Comparison of ENCODE assay signal across 1 cellular context in genomic region chr1:63836374-63836773, GRCh38.
TF ChIP-seq lines count a peak whose summit lies in the region.

No MANE protein-coding gene starts in this region.

TF ChIP-seq in GM23338, 12 proteins besides CTCF, POLR2A, EP300 and RAD21 (continued from another document):
- TF ChIP-seq ZNF462 (CRISPR knock-in tag; IDR thresholded peaks at IDR 0.05) (no peak), CREB1 (CRISPR knock-in tag; IDR thresholded peaks at IDR 0.05; ENCODE audit: low read depth) (no peak), ZNF331 (CRISPR knock-in tag; IDR thresholded peaks at IDR 0.05; ENCODE audit: low read depth) (no peak), ZNF114 (CRISPR knock-in tag; IDR thresholded peaks at IDR 0.05) (no peak), REST (IDR thresholded peaks at IDR 0.05; ENCODE audit: unreplicated experiment) (no peak), POLR2AphosphoS5 (IDR thresholded peaks at IDR 0.05; ENCODE audit: low read depth) (no peak), STAT1 (IDR thresholded peaks at IDR 0.05; ENCODE audit: unreplicated experiment) (no peak), ETS1 (IDR thresholded peaks at IDR 0.05) (no peak), EZH2phosphoT487 (IDR thresholded peaks at IDR 0.05; ENCODE audit: unreplicated experiment) (no peak), JUNB (IDR thresholded peaks at IDR 0.05; ENCODE audit: unreplicated experiment) (no peak)
